8 cellular contexts compared by ENCODE assay signal in the genomic region with DNA sequence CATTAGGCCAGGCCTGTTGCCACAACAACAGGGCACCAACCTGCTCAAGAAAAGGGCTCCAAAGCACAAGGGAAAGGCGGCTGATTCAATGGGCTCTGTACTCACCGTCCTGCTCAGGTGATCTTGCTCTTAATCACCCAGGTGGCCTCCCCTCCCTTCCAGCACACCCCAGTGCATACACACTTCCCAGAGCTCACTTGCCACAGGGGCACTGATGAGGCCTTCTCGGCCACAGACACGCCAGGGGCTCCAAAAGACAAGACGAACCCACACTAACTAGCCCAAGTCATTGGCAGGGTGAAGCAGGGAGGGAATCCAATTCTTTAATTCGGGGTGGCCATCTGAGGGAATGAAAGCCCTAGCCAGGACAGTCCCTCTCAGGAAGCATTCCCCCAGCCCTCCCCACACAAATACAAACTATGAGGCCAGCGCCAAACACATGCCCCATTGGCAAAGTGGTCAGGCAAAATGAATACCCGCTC. TPM values are rescaled to one million over a fixed set of nuclear protein-coding genes. Genes with fewer than 3 reads are reported as not detected.
DNase-seq lines count a peak whose midpoint lies in the region; ATAC-seq and TF ChIP-seq lines count a peak whose summit lies in the region.

No MANE protein-coding gene starts in this region.

- peaks cover 9% of the 10 kb centered on the region for H3K4me1 ChIP-seq in endodermal cell (ENCODE audit: control insufficient read depth, insufficient read depth, low read length)

- WGBS in endodermal cell (ENCODE audit: insufficient coverage in 1 of 2, insufficient read length in 1 of 2), 2 experiments, result 40 to 42% methylated on average over 3 to 8 of the region's 8 CpGs

- peak; percentile 57 for DNase-seq in Ammon's horn (ENCODE audit: low spot score)
- peak; percentile 32 for DNase-seq in NCI-H510A treated with DMSO at 0.1 percent for 48 hours (lab: John Stamatoyannopoulos, UW)
- DNase-seq in endodermal cell, result peak; percentile 78
- DNase-seq in nephron progenitor cell, result no peak
- DNase-seq in stimulated activated CD4-positive, alpha-beta T cell treated with anti-CD3 and anti-CD28 coated beads, Interleukin-12 subunit alpha, Interleukin-12 subunit beta, amount 100 ng/mL, for 4 hours, result no peak

- no peak for TF ChIP-seq POLR2A in GM18505 (IDR thresholded peaks at IDR 0.05; ENCODE audit: borderline replicate concordance, extremely low read depth, insufficient read depth, insufficient read length)

- peaks cover 8% of the 10 kb centered on the region for H3K9me3 Mint-ChIP-seq in endodermal cell
- peaks cover 12% of the 10 kb centered on the region for H3K9me3 Mint-ChIP-seq in nephron progenitor cell

- peaks cover 16% of the 10 kb centered on the region for H3K27me3 ChIP-seq in endodermal cell (ENCODE audit: control insufficient read depth, insufficient read depth, low read length, poor library complexity, severe bottlenecking)

- no peaks in the 10 kb centered on the region for H3K36me3 Mint-ChIP-seq in endodermal cell (ENCODE audit: low read depth)
- H3K36me3 Mint-ChIP-seq in nephron progenitor cell (ENCODE audit: low read depth), result no peaks in the 10 kb centered on the region

- H3K36me3 ChIP-seq in endodermal cell (ENCODE audit: control insufficient read depth, insufficient read depth, low read length), result no peaks in the 10 kb centered on the region

- no peak overlapping the region for H3K9ac ChIP-seq in endodermal cell (ENCODE audit: extremely low read depth, low read length, poor library complexity, severe bottlenecking)

- peak overlapping the region; percentile 84 for H3K4me3 ChIP-seq in endodermal cell (ENCODE audit: low read length)

- H3K27ac Mint-ChIP-seq in endodermal cell (peak overlapping the region; percentile 93), nephron progenitor cell (no peak overlapping the region)

- H3K27ac ChIP-seq in endodermal cell (ENCODE audit: low read depth, low read length), result no peak overlapping the region

- H3K4me1 Mint-ChIP-seq in endodermal cell, result peaks cover 29% of the 10 kb centered on the region
- peaks cover 40% of the 10 kb centered on the region for H3K4me1 Mint-ChIP-seq in nephron progenitor cell

- ATAC-seq in HG03135 (IDR thresholded peaks at IDR 0.05; ENCODE audit: unreplicated experiment) (no peak), GM21381 (IDR thresholded peaks at IDR 0.05; ENCODE audit: unreplicated experiment) (no peak), GM18505 (IDR thresholded peaks at IDR 0.05; ENCODE audit: unreplicated experiment) (no peak)

- TF ChIP-seq CTCF in endodermal cell (conservative IDR thresholded peaks at IDR 0.05), result no peak
- TF ChIP-seq CTCF in nephron progenitor cell (IDR thresholded peaks at IDR 0.05), result no peak

- H3K4me3 Mint-ChIP-seq in endodermal cell (peak overlapping the region; percentile 72), nephron progenitor cell (peak overlapping the region; percentile 83)

- peaks cover 2% of the 10 kb centered on the region for H3K9me3 ChIP-seq in endodermal cell (ENCODE audit: control insufficient read depth, low read length)

- H3K27me3 Mint-ChIP-seq in endodermal cell (ENCODE audit: insufficient read depth) (peaks cover 26% of the 10 kb centered on the region), nephron progenitor cell (ENCODE audit: low read depth, poor library complexity) (peaks cover 25% of the 10 kb centered on the region)

RNA-seq across cellular contexts. Expression of gene MYO18A, which starts 1.4 kb away (rescaled TPM):
- 10 to 100 TPM; 43.8 to 56.7 TPM for total RNA-seq in endodermal cell
- polyA plus RNA-seq in endodermal cell (2013, experiment 1 of 2), result 30.0 TPM
- 37.8 TPM for polyA plus RNA-seq in endodermal cell (2013, experiment 2 of 2)

Comparison
In these comparisons a context has a peak if more than half of its experiments do, and no peak if none do; other contexts are left out.
1. DNase-seq: peak in Ammon's horn (single experiment), NCI-H510A treated with DMSO at 0.1 percent for 48 hours (single experiment) and endodermal cell (single experiment); none in nephron progenitor cell (single experiment) and stimulated activated CD4-positive, alpha-beta T cell treated with anti-CD3 and anti-CD28 coated beads, Interleukin-12 subunit alpha, Interleukin-12 subunit beta, amount 100 ng/mL, for 4 hours (single experiment).